In the genomic region with DNA sequence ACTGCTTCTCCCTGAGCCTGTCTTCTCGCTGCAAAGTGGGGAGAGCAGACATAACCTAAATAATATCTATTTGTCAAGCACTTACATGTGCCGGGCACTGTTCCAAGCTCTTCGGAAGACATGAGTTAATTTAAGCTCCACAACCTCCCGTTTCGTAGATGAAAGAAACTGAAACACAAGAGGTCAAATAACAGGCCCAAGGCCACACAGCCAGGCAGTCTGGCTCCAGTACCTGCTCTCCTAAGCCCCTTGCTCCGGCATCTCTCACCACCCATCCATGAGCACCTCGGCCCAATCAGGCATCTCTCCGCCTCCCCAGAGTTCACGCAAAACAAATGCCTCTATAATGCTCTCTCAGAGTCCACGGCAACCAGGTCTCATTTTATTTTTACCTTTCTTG, we compare ENCODE assay signal across 1 cellular context.
TF ChIP-seq lines count a peak whose summit lies in the region.

No MANE protein-coding gene starts in this region.

TF ChIP-seq in HCT116, 20 proteins besides CTCF, POLR2A, EP300 and RAD21 (continued from another document):
- TF ChIP-seq, protein P1, sequence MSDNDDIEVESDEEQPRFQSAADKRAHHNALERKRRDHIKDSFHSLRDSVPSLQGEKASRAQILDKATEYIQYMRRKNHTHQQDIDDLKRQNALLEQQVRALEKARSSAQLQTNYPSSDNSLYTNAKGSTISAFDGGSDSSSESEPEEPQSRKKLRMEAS (IDR thresholded peaks at IDR 0.05): no peak
TF ChIP-seq in HCT116: peak in this region for 0.
